ENCODE assay signal across 9 cellular contexts in genomic region chr5:109161914-109162683, GRCh38.
DNase-seq lines count a peak whose midpoint lies in the region; ATAC-seq and TF ChIP-seq lines count a peak whose summit lies in the region.
"Had no signal": no experiment of that assay in that cellular context is flagged by ENCODE, and none has a peak within 500 bp of the region (broad histone marks: within the 10 kb centered on the region; RNA-seq: fewer than 3 reads in every experiment).

No MANE protein-coding gene starts in this region.

- ATAC-seq in HG02885 (IDR thresholded peaks at IDR 0.05; ENCODE audit: poor library complexity, unreplicated experiment) (peak; percentile 78), RWPE2 (ENCODE audit: low read depth) (peak; percentile 66; the same call in 2 of the 3 replicates)

- no peaks in the 10 kb centered on the region for H3K4me1 ChIP-seq in breast epithelium
- peaks cover 3% of the 10 kb centered on the region for H3K4me1 ChIP-seq in RWPE2 (ENCODE audit: insufficient read depth, poor library complexity, severe bottlenecking)
- H3K4me1 ChIP-seq in Peyer's patch: no peaks in the 10 kb centered on the region
- H3K4me1 ChIP-seq in ovary (ENCODE audit: insufficient read depth): peaks cover 2% of the 10 kb centered on the region

- 51 to 64% (median 54%) methylated on average over 4 of the region's 4 CpGs for WGBS in ovary, 3 donors

- H3K27ac ChIP-seq in breast epithelium (no peak overlapping the region), RWPE2 (ENCODE audit: poor library complexity, severe bottlenecking) (no peak overlapping the region), Peyer's patch (no peak overlapping the region), ovary (no peak overlapping the region)

- DNase-seq in MCF 10A (ENCODE audit: unreplicated experiment) (peak; percentile 26), breast epithelium (ENCODE audit: low spot score in 2 of 2) (no peak), RWPE2 (ENCODE audit: low spot score) (no peak), stromal cell of bone marrow (ENCODE audit: low read depth) (peak; percentile 44), Peyer's patch (no peak), ovary (no peak), islet precursor cell (no peak)
- DNase-seq: activated CD4-positive, alpha-beta memory T cell treated with anti-CD3 and anti-CD28 coated beads for 36 hours had no signal

- no peak overlapping the region for H3K4me3 Mint-ChIP-seq in MCF 10A (ENCODE audit: unreplicated experiment)
- H3K4me3 Mint-ChIP-seq: activated CD4-positive, alpha-beta memory T cell treated with anti-CD3 and anti-CD28 coated beads for 36 hours had no signal

- no peaks in the 10 kb centered on the region for H3K36me3 ChIP-seq in breast epithelium
- no peaks in the 10 kb centered on the region for H3K36me3 ChIP-seq in RWPE2 (ENCODE audit: low read depth)
- no peaks in the 10 kb centered on the region for H3K36me3 ChIP-seq in Peyer's patch
- H3K36me3 ChIP-seq in ovary: no peaks in the 10 kb centered on the region

- H3K27me3 Mint-ChIP-seq in MCF 10A (ENCODE audit: insufficient read depth, unreplicated experiment): no peaks in the 10 kb centered on the region
- H3K27me3 Mint-ChIP-seq: activated CD4-positive, alpha-beta memory T cell treated with anti-CD3 and anti-CD28 coated beads for 36 hours had no signal

- no peak for TF ChIP-seq EP300 in ovary (IDR thresholded peaks at IDR 0.05)

- no peak for TF ChIP-seq CTCF in MCF 10A (IDR thresholded peaks at IDR 0.05; ENCODE audit: unreplicated experiment)
- TF ChIP-seq CTCF in breast epithelium (IDR thresholded peaks at IDR 0.05): no peak
- no peak for TF ChIP-seq CTCF in RWPE2 (IDR thresholded peaks at IDR 0.05; ENCODE audit: poor library complexity, severe bottlenecking)
- TF ChIP-seq CTCF in Peyer's patch (IDR thresholded peaks at IDR 0.05): no peak
- TF ChIP-seq CTCF in ovary (IDR thresholded peaks at IDR 0.05): no peak

- H3K9me3 Mint-ChIP-seq in MCF 10A (ENCODE audit: unreplicated experiment): no peaks in the 10 kb centered on the region
- H3K9me3 Mint-ChIP-seq: activated CD4-positive, alpha-beta memory T cell treated with anti-CD3 and anti-CD28 coated beads for 36 hours had no signal

- TF ChIP-seq POLR2A in breast epithelium (IDR thresholded peaks at IDR 0.05) (no peak), Peyer's patch (IDR thresholded peaks at IDR 0.05) (no peak), ovary (IDR thresholded peaks at IDR 0.05) (no peak)

- H3K9me3 ChIP-seq in breast epithelium (no peaks in the 10 kb centered on the region), RWPE2 (ENCODE audit: severe bottlenecking) (no peaks in the 10 kb centered on the region), Peyer's patch (no peaks in the 10 kb centered on the region), ovary (no peaks in the 10 kb centered on the region)

- no TSS peak for BruUV-seq in MCF 10A (replicated peaks; lab: Mats Ljungman, UMichigan)

- H3K36me3 Mint-ChIP-seq in MCF 10A (ENCODE audit: insufficient read depth, unreplicated experiment): no peaks in the 10 kb centered on the region
- H3K36me3 Mint-ChIP-seq: activated CD4-positive, alpha-beta memory T cell treated with anti-CD3 and anti-CD28 coated beads for 36 hours had no signal

- POLR2A ChIA-PET in MCF 10A (lab: Yijun Ruan, JAX): interaction anchor here (0.6 to 1.6 kb wide), 4 partner anchors 9 to 404 kb away, joined by 3 to 5 read pairs (median 4); no protein-coding TSS in a partner anchor

- peaks cover 6% of the 10 kb centered on the region for H3K4me1 Mint-ChIP-seq in MCF 10A (ENCODE audit: insufficient read depth, unreplicated experiment)

- intact Hi-C loops in MCF 10A (cut with micrococcal nuclease) (no loop called here), breast epithelium (cut with DNase I; ENCODE audit: low total_unique reads) (no loop called here), ovary (cut with DNase I) (no loop called here)

- CTCF ChIA-PET in MCF 10A (lab: Yijun Ruan, JAX): interaction anchor here (0.7 kb wide), 1 partner anchor 10 kb away, joined by 3 read pairs; no protein-coding TSS in a partner anchor

- H3K4me3 ChIP-seq in breast epithelium (no peak overlapping the region), RWPE2 (ENCODE audit: severe bottlenecking) (no peak overlapping the region), Peyer's patch (no peak overlapping the region), ovary (no peak overlapping the region)

- peak overlapping the region; percentile 33 for H3K27ac Mint-ChIP-seq in MCF 10A (ENCODE audit: low read depth, unreplicated experiment)
- H3K27ac Mint-ChIP-seq: activated CD4-positive, alpha-beta memory T cell treated with anti-CD3 and anti-CD28 coated beads for 36 hours had no signal

- H3K27me3 ChIP-seq in breast epithelium: no peaks in the 10 kb centered on the region
- no peaks in the 10 kb centered on the region for H3K27me3 ChIP-seq in RWPE2 (ENCODE audit: insufficient read depth, poor library complexity, severe bottlenecking)
- no peaks in the 10 kb centered on the region for H3K27me3 ChIP-seq in Peyer's patch
- H3K27me3 ChIP-seq in ovary: no peaks in the 10 kb centered on the region

Comparison
In these comparisons a context has a peak if more than half of its experiments do, and no peak if none do; other contexts are left out.
1. DNase-seq: peak in MCF 10A (single experiment) and stromal cell of bone marrow (single experiment); none in breast epithelium (0 of 2), RWPE2 (single experiment), Peyer's patch (0 of 3), ovary (0 of 5) and islet precursor cell (single experiment).